In genomic region chr20:36675545-36675944, GRCh38 we compare ENCODE assay signal across 8 cellular contexts. TPM values are rescaled to one million over a fixed set of nuclear protein-coding genes. Genes with fewer than 3 reads are reported as not detected.
DNase-seq lines count a peak whose midpoint lies in the region; ATAC-seq, FAIRE-seq and TF ChIP-seq lines count a peak whose summit lies in the region.
"Not testable (repeated sequence)": the region's sequence is repeated elsewhere in the genome, so short reads cannot be mapped to it uniquely, and the experiment has no call there.
"Had no signal": no experiment of that assay in that cellular context is flagged by ENCODE, and none has a peak within 500 bp of the region (broad histone marks: within the 10 kb centered on the region; RNA-seq: fewer than 3 reads in every experiment).

No MANE protein-coding gene starts in this region.

- not testable (repeated sequence) for H3K9me3 Mint-ChIP-seq in mesothelial cell of epicardium; neural crest cell; progenitor cell of endocrine pancreas (ENCODE audit: low read depth)

- H3K4me1 ChIP-seq in HEK293 (ENCODE audit: control insufficient read depth, insufficient read depth, low read length); K562 (replicated peaks in 1 of 2; ENCODE audit: control insufficient read depth in 2 of 2, insufficient read depth in 2 of 2, low read length in 2 of 2): not testable (repeated sequence)

- H3K9me3 ChIP-seq in HEK293 (ENCODE audit: control insufficient read depth, insufficient read depth, low read depth, low read length); K562 (replicated peaks; ENCODE audit: control insufficient read depth, insufficient read depth, low read depth, low read length): not testable (repeated sequence)

- H2AFZ ChIP-seq in K562 (ENCODE audit: low read depth, low read length): not testable (repeated sequence)

- DNase-seq in K562 (ENCODE audit: extremely low read depth in 1 of 4, low spot score in 3 of 4); mesothelial cell of epicardium (ENCODE audit: low spot score in 2 of 2, unreplicated experiment in 2 of 2); neural crest cell (ENCODE audit: low read depth, low spot score); progenitor cell of endocrine pancreas (ENCODE audit: low spot score, unreplicated experiment): not testable (repeated sequence)

- intact Hi-C loops in K562 (cut with micrococcal nuclease): not testable (repeated sequence)

- not testable (repeated sequence) for BruUV-seq in K562 (replicated peaks; lab: Mats Ljungman, UMichigan)

- CTCF ChIA-PET in HEK293 (lab: Yijun Ruan, JAX); K562 (lab: Yijun Ruan, JAX; ENCODE audit: low intra/inter-chr PET ratio): not testable (repeated sequence)

- not testable (repeated sequence) for TF ChIP-seq POLR2A in K562 (conservative IDR thresholded peaks at IDR 0.05)

- peaks cover 7 to 32% of the 10 kb centered on the region in 2 experiments; a peak in 2 of 3 replicates for H3K36me3 ChIP-seq in HEK293 (ENCODE audit: control insufficient read depth in 2 of 2, insufficient read depth in 1 of 2, low read length in 2 of 2)
- not testable (repeated sequence) for H3K36me3 ChIP-seq in K562 (ENCODE audit: control insufficient read depth, insufficient read depth, low read length)

- not testable (repeated sequence) for TF ChIP-seq CTCF in HEK293 (tag by site-specific recombination; IDR thresholded peaks at IDR 0.05); K562 (IDR thresholded peaks at IDR 0.05 in 2 of 3, conservative IDR thresholded peaks at IDR 0.05 in 1 of 3; ENCODE audit: insufficient read depth in 2 of 3, low read depth in 1 of 3, low read length in 3 of 3); mesothelial cell of epicardium (IDR thresholded peaks at IDR 0.05; ENCODE audit: unreplicated experiment); neural crest cell (conservative IDR thresholded peaks at IDR 0.05); progenitor cell of endocrine pancreas (IDR thresholded peaks at IDR 0.05; ENCODE audit: unreplicated experiment)

- not testable (repeated sequence) for H3K27ac ChIP-seq in HEK293 (ENCODE audit: extremely low read depth, low read depth, low read length); K562 (ENCODE audit: extremely low read depth, low read depth, low read length)

- H3K9me1 ChIP-seq in K562 (ENCODE audit: control insufficient read depth, insufficient read depth, low read length): not testable (repeated sequence)

- H3K4me2 ChIP-seq in K562 (ENCODE audit: insufficient read depth, low read length): not testable (repeated sequence)

- 94% methylated on average over 8 of the region's 8 CpGs for WGBS in K562 (ENCODE audit: insufficient coverage, low coverage, missing lambda C conversion rate)

- H3K27ac Mint-ChIP-seq in mesothelial cell of epicardium; neural crest cell (ENCODE audit: unreplicated experiment); progenitor cell of endocrine pancreas: not testable (repeated sequence)

- not testable (repeated sequence) for TF ChIP-seq RAD21 in K562 (CRISPR knock-in tag; conservative IDR thresholded peaks at IDR 0.05 in 1 of 2, IDR thresholded peaks at IDR 0.05 in 1 of 2)

- not testable (repeated sequence) for FAIRE-seq in K562 (lab: Jason Lieb, UNC)

- H3K36me3 Mint-ChIP-seq in mesothelial cell of epicardium (peaks cover 14% of the 10 kb centered on the region), neural crest cell (ENCODE audit: low read depth) (peaks cover 15% of the 10 kb centered on the region)
- H3K36me3 Mint-ChIP-seq in progenitor cell of endocrine pancreas (ENCODE audit: insufficient read depth): not testable (repeated sequence)

- H3K27me3 Mint-ChIP-seq in mesothelial cell of epicardium (ENCODE audit: low read depth); neural crest cell (ENCODE audit: low read depth); progenitor cell of endocrine pancreas: not testable (repeated sequence)

- in situ Hi-C loops in K562 (cut with MboI): not testable (repeated sequence)

- ATAC-seq in K562: not testable (repeated sequence)

- H3K4me3 Mint-ChIP-seq in mesothelial cell of epicardium (peak overlapping the region; percentile 37), neural crest cell (peak overlapping the region; percentile 59), progenitor cell of endocrine pancreas (ENCODE audit: low read depth) (peak overlapping the region; percentile 38)

- not testable (repeated sequence) for H3K79me2 ChIP-seq in K562 (ENCODE audit: control insufficient read depth, insufficient read depth, low read length)

- H3K27me3 ChIP-seq in K562 (ENCODE audit: control insufficient read depth in 2 of 2, insufficient read depth in 2 of 2, low read length in 2 of 2): not testable (repeated sequence)

- POLR2A ChIA-PET in HEK293 (lab: Yijun Ruan, JAX): not testable (repeated sequence)
- POLR2A ChIA-PET in K562 (lab: Yijun Ruan, JAX): interaction anchor here (0.9 kb wide), 1 partner anchor 15 kb away, joined by 3 read pairs; no protein-coding TSS in a partner anchor

- not testable (repeated sequence) for H3K9ac ChIP-seq in K562 (ENCODE audit: insufficient read depth in 1 of 2, low read depth in 2 of 2, low read length in 2 of 2)

- H3K4me1 Mint-ChIP-seq in mesothelial cell of epicardium, neural crest cell: not testable (repeated sequence)
- peaks cover 15% of the 10 kb centered on the region for H3K4me1 Mint-ChIP-seq in progenitor cell of endocrine pancreas (ENCODE audit: low read depth)

- H4K20me1 ChIP-seq in K562 (replicated peaks; ENCODE audit: control insufficient read depth, insufficient read depth, low read length): not testable (repeated sequence)

- not testable (repeated sequence) for TF ChIP-seq EP300 in K562 (IDR thresholded peaks at IDR 0.05; ENCODE audit: low read length)

- not testable (repeated sequence) for H3K4me3 ChIP-seq in HEK293 (ENCODE audit: low read depth, low read length); K562

TF ChIP-seq in HEK293, 187 proteins besides CTCF, POLR2A, EP300 and RAD21:
- TF ChIP-seq ZNF121 (tag by site-specific recombination; IDR thresholded peaks at IDR 0.05): peak; percentile 65; the same call in 1 of the 2 replicates

TF ChIP-seq in K562, 482 proteins besides CTCF, POLR2A, EP300 and RAD21:
- TF ChIP-seq ZNF121 (CRISPR knock-in tag; conservative IDR thresholded peaks at IDR 0.05): peak; percentile 79
TF ChIP-seq in K562: peak in this region for 1; not testable (repeated sequence) for 481.

RNA-seq across cellular contexts. Expression of gene SLA2, which starts 29.5 kb away (rescaled TPM):
- total RNA-seq in K562 (2011; cell fraction: chromatin; rRNA removed; ENCODE audit: low replicate concordance): 0.21 TPM in 1 of 2 replicates, not detected in the other
- not detected in 2 replicates for total RNA-seq in K562 (2011; cell fraction: nucleolus; rRNA removed)
- total RNA-seq in K562 (2011; cell fraction: nucleoplasm; rRNA removed): not detected in 2 replicates
- total RNA-seq in K562 (2014; rRNA removed) (not detected in 2 replicates), K562 (2014; rRNA removed; fragmentation: Illumina TruSeq; extraction: Trizol) (not detected in 2 replicates), K562 (2015; rRNA removed; fragmentation: Illumina TruSeq; extraction: Trizol) (0.07 and 0.08 TPM in 2 replicates), K562 (2021) (0.07 and 0.13 TPM in 2 replicates), mesothelial cell of epicardium (0.16 to 0.18 TPM (median 0.18 TPM) in 3 replicates), neural crest cell (0.16 TPM in 1 of 2 replicates, not detected in the other), progenitor cell of endocrine pancreas (0.62 and 0.77 TPM in 2 replicates)
- polyA plus RNA-seq in K562 (2011; rRNA removed) (not detected in 2 replicates), K562 (2014; fragmentation: Illumina TruSeq; extraction: Trizol) (0.07 TPM in 1 of 2 replicates, not detected in the other), K562 (2014; fragmentation: Nextera tagmentation; extraction: Ambion mirVana) (not detected), K562 (2014; rRNA removed) (not detected in 2 replicates)
- polyA plus RNA-seq in K562 (2011; cell fraction: cytosol; rRNA removed): 0.03 and 0.06 TPM in 2 replicates
- polyA plus RNA-seq in K562 (2011; cell fraction: nucleus; rRNA removed): 0.04 TPM in 1 of 2 replicates, not detected in the other
- 0.08 and 0.09 TPM in 2 replicates for polyA plus RNA-seq in K562 (2012)
- 0.06 TPM in 1 of 2 replicates, not detected in the other for polyA minus RNA-seq in K562 (2011; rRNA and poly(A)+ RNA removed)
- polyA minus RNA-seq in K562 (2011; cell fraction: cytosol; rRNA and poly(A)+ RNA removed): not detected in 2 replicates
- not detected in 2 replicates for polyA minus RNA-seq in K562 (2011; cell fraction: nucleus; rRNA and poly(A)+ RNA removed)
- total RNA-seq: A172, Calu3 had no signal
- polyA plus RNA-seq: BJ had no signal
